Comparison of ENCODE assay signal across 30 cellular contexts in the genomic region with DNA sequence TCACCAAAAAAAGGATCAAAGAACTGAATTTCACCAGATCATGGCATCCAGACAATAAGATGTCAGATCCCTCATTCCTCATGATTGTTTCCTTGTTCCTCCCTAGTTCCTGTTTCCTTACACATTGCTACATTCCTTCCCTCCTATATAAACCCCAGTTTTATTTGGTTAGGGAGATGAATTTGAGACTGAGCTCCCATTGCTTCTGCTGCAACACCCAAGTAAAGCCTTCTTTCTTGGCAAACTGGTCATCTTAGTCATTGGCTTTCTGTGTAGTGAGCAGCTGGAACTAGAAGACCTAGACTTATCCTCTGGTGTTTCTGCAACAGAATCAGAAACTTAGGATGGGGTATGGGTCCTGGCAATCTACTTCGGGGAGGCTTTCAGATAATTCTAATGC.
"Had no signal": no experiment of that assay in that cellular context is flagged by ENCODE, and none has a peak within 500 bp of the region (broad histone marks: within the 10 kb centered on the region; RNA-seq: fewer than 3 reads in every experiment).

No MANE protein-coding gene starts in this region.

- H3K27ac Mint-ChIP-seq: naive thymus-derived CD8-positive, alpha-beta T cell; natural killer cell treated with Interleukin-12 subunit alpha and Interleukin-12 subunit beta and Interleukin-15 and Interleukin-18, amount 100 ng/mL, for 72 hours; nephron progenitor cell; progenitor cell of endocrine pancreas; stimulated activated memory B cell treated with anti-CD40 and anti-IgM and Interleukin-4, amounts not matched to agents 10 μg/mL and 1 μg/mL and 100 μg/mL, for 72 hours; stimulated activated naive CD8-positive, alpha-beta T cell treated with anti-CD3 and anti-CD28 coated beads, Interleukin-15, amount 100 ng/mL, for 72 hours; type B pancreatic cell had no signal

- H3K27me3 ChIP-seq: ovary, right lobe of liver, sigmoid colon, suprapubic skin, testis, tibial artery, transverse colon, upper lobe of right lung, uterus had no signal

- H3K27ac ChIP-seq: ovary, parathyroid adenoma, psoas muscle, right lobe of liver, sigmoid colon, suprapubic skin, testis, tibial artery, upper lobe of right lung, uterus had no signal

- H3K27me3 Mint-ChIP-seq: naive thymus-derived CD8-positive, alpha-beta T cell; natural killer cell treated with Interleukin-12 subunit alpha and Interleukin-12 subunit beta and Interleukin-15 and Interleukin-18, amount 100 ng/mL, for 72 hours; progenitor cell of endocrine pancreas; stimulated activated memory B cell treated with anti-CD40 and anti-IgM and Interleukin-4, amounts not matched to agents 10 μg/mL and 1 μg/mL and 100 μg/mL, for 72 hours; stimulated activated naive CD8-positive, alpha-beta T cell treated with anti-CD3 and anti-CD28 coated beads, Interleukin-15, amount 100 ng/mL, for 72 hours; type B pancreatic cell had no signal

- H3K36me3 ChIP-seq: ovary, right lobe of liver, sigmoid colon, suprapubic skin, tibial artery, transverse colon, upper lobe of right lung, uterus had no signal

- H3K36me3 Mint-ChIP-seq: naive thymus-derived CD8-positive, alpha-beta T cell; natural killer cell treated with Interleukin-12 subunit alpha and Interleukin-12 subunit beta and Interleukin-15 and Interleukin-18, amount 100 ng/mL, for 72 hours; stimulated activated memory B cell treated with anti-CD40 and anti-IgM and Interleukin-4, amounts not matched to agents 10 μg/mL and 1 μg/mL and 100 μg/mL, for 72 hours had no signal

- H3K9ac ChIP-seq: parathyroid adenoma had no signal

- H2AFZ ChIP-seq: parathyroid adenoma had no signal

- H3K4me1 ChIP-seq: parathyroid adenoma, psoas muscle, right lobe of liver, suprapubic skin, testis, tibial artery, upper lobe of right lung, uterus had no signal

- H3K9me3 ChIP-seq: ovary, psoas muscle, right lobe of liver, suprapubic skin, testis, tibial artery, transverse colon, upper lobe of right lung, uterus had no signal

- H3K4me3 ChIP-seq: ovary, psoas muscle, right lobe of liver, sigmoid colon, suprapubic skin, testis, tibial artery, transverse colon, upper lobe of right lung, uterus had no signal

- H3K79me2 ChIP-seq: parathyroid adenoma had no signal

- H3K4me1 Mint-ChIP-seq: naive thymus-derived CD8-positive, alpha-beta T cell; stimulated activated memory B cell treated with anti-CD40 and anti-IgM and Interleukin-4, amounts not matched to agents 10 μg/mL and 1 μg/mL and 100 μg/mL, for 72 hours; stimulated activated naive CD8-positive, alpha-beta T cell treated with anti-CD3 and anti-CD28 coated beads, Interleukin-15, amount 100 ng/mL, for 72 hours had no signal

- H3K4me3 Mint-ChIP-seq: naive thymus-derived CD8-positive, alpha-beta T cell; natural killer cell treated with Interleukin-12 subunit alpha and Interleukin-12 subunit beta and Interleukin-15 and Interleukin-18, amount 100 ng/mL, for 72 hours; nephron progenitor cell; neural crest cell; stimulated activated memory B cell treated with anti-CD40 and anti-IgM and Interleukin-4, amounts not matched to agents 10 μg/mL and 1 μg/mL and 100 μg/mL, for 72 hours; stimulated activated naive CD8-positive, alpha-beta T cell treated with anti-CD3 and anti-CD28 coated beads, Interleukin-15, amount 100 ng/mL, for 72 hours; type B pancreatic cell had no signal

- DNase-seq: naive thymus-derived CD8-positive, alpha-beta T cell; nephron progenitor cell; occipital lobe; ovary; posterior cingulate gyrus; psoas muscle; right cardiac atrium; right lobe of liver; sigmoid colon; small intestine; stimulated activated CD4-positive, alpha-beta T cell treated with anti-CD3 and anti-CD28 coated beads, Interleukin-15, amount 100 ng/mL, for 24 hours; stimulated activated CD4-positive, alpha-beta T cell treated with anti-CD3 and anti-CD28 coated beads, Interleukin-4, amount 100 ng/mL, for 1 hour; stimulated activated CD4-positive, alpha-beta T cell treated with anti-CD3 and anti-CD28 coated beads, Interleukin-4, amount 100 ng/mL, for 4 hours; stimulated activated CD8-positive, alpha-beta memory T cell treated with anti-CD3 and anti-CD28 coated beads, Interleukin-4, amount 100 ng/mL, for 48 hours; stimulated activated naive CD4-positive, alpha-beta T cell; stimulated activated naive CD8-positive, alpha-beta T cell treated with anti-CD3 and anti-CD28 coated beads, Interleukin-15, amount 100 ng/mL, for 72 hours; stimulated activated naive CD8-positive, alpha-beta T cell treated with anti-CD3 and anti-CD28 coated beads, Interleukin-15, Interleukin-2, amounts not matched to agents 100 U/mL and 50 U/mL, for 24 hours; substantia nigra; testis; tibial artery; transverse colon; upper lobe of right lung; uterus had no signal
